In genomic region chr1:100322436-100323211, GRCh38 we compare ENCODE assay signal across 1 cellular context.
TF ChIP-seq lines count a peak whose summit lies in the region.

No MANE protein-coding gene starts in this region.

TF ChIP-seq in K562, 482 proteins besides CTCF, POLR2A, EP300 and RAD21 (continued from another document and continues in another):
- no peak for TF ChIP-seq MNT (conservative IDR thresholded peaks at IDR 0.05)
- no peak for TF ChIP-seq TAF15 (IDR thresholded peaks at IDR 0.05; ENCODE audit: low read depth, low read length)
- TF ChIP-seq ZNF134 (CRISPR knock-in tag; conservative IDR thresholded peaks at IDR 0.05), result no peak
- no peak for TF ChIP-seq SIN3B (IDR thresholded peaks at IDR 0.05; ENCODE audit: low read depth)
- no peak for TF ChIP-seq NFATC3 (IDR thresholded peaks at IDR 0.05)
- TF ChIP-seq ELF4 (CRISPR knock-in tag; IDR thresholded peaks at IDR 0.05), result no peak
- no peak for TF ChIP-seq RAD51 (IDR thresholded peaks at IDR 0.05; ENCODE audit: borderline replicate concordance, low read depth)
- no peak for TF ChIP-seq SIRT6 (IDR thresholded peaks at IDR 0.05; ENCODE audit: low read depth, low read length)
- no peak for TF ChIP-seq NFE2 (IDR thresholded peaks at IDR 0.05; ENCODE audit: low read depth)
- no peak for TF ChIP-seq RFX7 (CRISPR knock-in tag; IDR thresholded peaks at IDR 0.05)
- no peak for TF ChIP-seq ZFP36 (IDR thresholded peaks at IDR 0.05; ENCODE audit: low read depth, low read length, partially characterized antibody)
- no peak for TF ChIP-seq PTTG1 (tag; IDR thresholded peaks at IDR 0.05; ENCODE audit: low read depth)
- no peak for TF ChIP-seq MGA (IDR thresholded peaks at IDR 0.05)
- no peak for TF ChIP-seq ZNF707 (CRISPR knock-in tag; conservative IDR thresholded peaks at IDR 0.05)
- TF ChIP-seq ZNF740 (CRISPR knock-in tag; IDR thresholded peaks at IDR 0.05), result no peak
- 0 out of 4 replicates have a peak, but pooled peaks of 1 of the 2 experiments have one; percentile 41 for TF ChIP-seq ZNF740 (tag; IDR thresholded peaks at IDR 0.05)
- peak; percentile 67 for TF ChIP-seq POLR2H (tag; IDR thresholded peaks at IDR 0.05; ENCODE audit: low read depth)
- no peak for TF ChIP-seq KLF10 (CRISPR knock-in tag; IDR thresholded peaks at IDR 0.05)
- 0 out of 2 replicates have a peak, but pooled peaks have one; percentile 20 for TF ChIP-seq GTF2E2 (tag; IDR thresholded peaks at IDR 0.05)
- TF ChIP-seq JUNB (CRISPR knock-in tag; conservative IDR thresholded peaks at IDR 0.05), result no peak
- no peak for TF ChIP-seq HOMEZ (CRISPR knock-in tag; IDR thresholded peaks at IDR 0.05)
- no peak for TF ChIP-seq PML (IDR thresholded peaks at IDR 0.05; ENCODE audit: low read length)
- no peak for TF ChIP-seq ZNF217 (CRISPR knock-in tag; IDR thresholded peaks at IDR 0.05)
- TF ChIP-seq NFRKB (IDR thresholded peaks at IDR 0.05; ENCODE audit: low read depth), result peak; percentile 45; the same call in 1 of the 2 replicates
- TF ChIP-seq HNRNPK (IDR thresholded peaks at IDR 0.05; ENCODE audit: low read depth, low read length, poor library complexity, severe bottlenecking), result no peak
- no peak; the same call in 1 of the 2 replicates for TF ChIP-seq ZBTB40 (IDR thresholded peaks at IDR 0.05)
- TF ChIP-seq ZBTB40 (CRISPR knock-in tag; IDR thresholded peaks at IDR 0.05), result no peak
- no peak for TF ChIP-seq NEUROD1 (IDR thresholded peaks at IDR 0.05; ENCODE audit: borderline replicate concordance, low read depth, low read length, partially characterized antibody)
- TF ChIP-seq BRF1 (IDR thresholded peaks at IDR 0.05; ENCODE audit: borderline replicate concordance, extremely low read depth, insufficient read length), result no peak
- TF ChIP-seq NR4A1 (CRISPR knock-in tag; IDR thresholded peaks at IDR 0.05), result no peak
- 0 out of 2 replicates have a peak, but pooled peaks have one; percentile 39 for TF ChIP-seq NR4A1 (tag; IDR thresholded peaks at IDR 0.05)
- no peak for TF ChIP-seq SMAD2 (IDR thresholded peaks at IDR 0.05; ENCODE audit: low read depth, low read length)
- TF ChIP-seq CHD4 (IDR thresholded peaks at IDR 0.05; ENCODE audit: insufficient read depth, insufficient replicate concordance, low read depth, low read length, poor library complexity, severe bottlenecking), result no peak
- no peak for TF ChIP-seq TFAP4 (CRISPR knock-in tag; IDR thresholded peaks at IDR 0.05; ENCODE audit: borderline replicate concordance)
